Comparison of ENCODE assay signal across 18 cellular contexts in genomic region chr2:171346723-171347104, GRCh38.
DNase-seq lines count a peak whose midpoint lies in the region; ATAC-seq and TF ChIP-seq lines count a peak whose summit lies in the region.
"Had no signal": no experiment of that assay in that cellular context is flagged by ENCODE, and none has a peak within 500 bp of the region (broad histone marks: within the 10 kb centered on the region; RNA-seq: fewer than 3 reads in every experiment).

No MANE protein-coding gene starts in this region.

- H3K4me1 Mint-ChIP-seq in T-helper 17 cell: peaks cover 19% of the 10 kb centered on the region

- H3K27ac Mint-ChIP-seq in T-helper 17 cell: peak overlapping the region; percentile 73
- H3K27ac Mint-ChIP-seq: nephron had no signal

- H3K27ac ChIP-seq in heart right ventricle: peak overlapping the region; percentile 6 to 76 (median 41)
- H3K27ac ChIP-seq: HL-60 had no signal

- intact Hi-C loops in heart right ventricle (cut with DNase I) (loop anchor here in 1 of 10 donors (5.0 kb wide), 1 partner anchor 71 kb away; no protein-coding TSS in a partner anchor), left cardiac atrium (cut with DNase I) (no loop called here), mucosa of descending colon (cut with DNase I, micrococcal nuclease) (no loop called here)

- H3K9me3 ChIP-seq in heart right ventricle (peaks cover 0 to 13% (median 0%) of the 10 kb centered on the region in 11 donors), T-helper 17 cell (ENCODE audit: control insufficient read depth, low read length, poor library complexity, severe bottlenecking) (no peaks in the 10 kb centered on the region), mucosa of descending colon (no peaks in the 10 kb centered on the region)
- H3K9me3 ChIP-seq: Peyer's patch had no signal

- WGBS in heart right ventricle, 2 donors: 80 to 81% methylated on average over 6 of the region's 6 CpGs

- no peak for TF ChIP-seq CTCF in heart right ventricle (IDR thresholded peaks at IDR 0.05)
- no peak for TF ChIP-seq CTCF in mucosa of descending colon (IDR thresholded peaks at IDR 0.05)
- TF ChIP-seq CTCF in GM13976 (IDR thresholded peaks at IDR 0.05; ENCODE audit: borderline replicate concordance, control extremely low read depth, extremely low read depth, insufficient read depth, missing control alignments): no peak

- no peak overlapping the region for H3K4me3 Mint-ChIP-seq in T-helper 17 cell
- H3K4me3 Mint-ChIP-seq: nephron had no signal

- DNase-seq in heart right ventricle (no peak), left cardiac atrium (no peak), T-helper 17 cell (no peak), mucosa of descending colon (no peak), COLO668 (lab: John Stamatoyannopoulos, UW; ENCODE audit: unreplicated experiment) (no peak), DMS 273 (lab: John Stamatoyannopoulos, UW; ENCODE audit: unreplicated experiment) (no peak), GM13976 (ENCODE audit: low spot score) (no peak), islet precursor cell (no peak)
- DNase-seq: activated CD8-positive, alpha-beta memory T cell treated with anti-CD3 and anti-CD28 coated beads, Interleukin-2, amount 50 U/mL, for 4 hours; aorta; DMS79 treated with DMSO at 0.1 percent for 48 hours; effector memory CD4-positive, alpha-beta T cell; glutamatergic neuron; NCI-H226; Peyer's patch; stimulated activated CD4-positive, alpha-beta T cell treated with anti-CD3 and anti-CD28 coated beads, Interleukin-12 subunit alpha, Interleukin-12 subunit beta, amount 100 ng/mL, for 4 hours had no signal

- H3K4me3 ChIP-seq in heart right ventricle (no peak overlapping the region), mucosa of descending colon (no peak overlapping the region)
- H3K4me3 ChIP-seq: Peyer's patch had no signal

- H3K36me3 ChIP-seq in heart right ventricle (no peaks in the 10 kb centered on the region), mucosa of descending colon (ENCODE audit: low read depth) (no peaks in the 10 kb centered on the region)
- H3K36me3 ChIP-seq: Peyer's patch had no signal

- ATAC-seq in heart right ventricle: peak in 3 of 8 donors; percentile 5 to 20 (median 6)
- ATAC-seq in left cardiac atrium: no peak
- ATAC-seq in T-helper 17 cell: no peak
- peak; percentile 52 for ATAC-seq in mucosa of descending colon

- H3K4me1 ChIP-seq in heart right ventricle (peaks cover 0 to 29% (median 15%) of the 10 kb centered on the region in 9 donors), mucosa of descending colon (ENCODE audit: low read depth) (peaks cover 20% of the 10 kb centered on the region)

- H3K27me3 Mint-ChIP-seq in T-helper 17 cell: no peaks in the 10 kb centered on the region

- H3K36me3 Mint-ChIP-seq in T-helper 17 cell (ENCODE audit: low read depth): no peaks in the 10 kb centered on the region

- in situ Hi-C loops in GM13976 (cut with MboI; ENCODE audit: low sequenced_read_pairs, unreplicated experiment): no loop called here

- no peaks in the 10 kb centered on the region for H3K27me3 ChIP-seq in heart right ventricle
- H3K27me3 ChIP-seq: Peyer's patch had no signal
